In genomic region chr3:42067324-42067723, GRCh38 we compare ENCODE assay signal across 8 cellular contexts. TPM values are rescaled to one million over a fixed set of nuclear protein-coding genes. Genes with fewer than 3 reads are reported as not detected.
A peak's percentile ranks its signal among the peaks of the same experiment; 100 is the strongest.
DNase-seq lines count a peak whose midpoint lies in the region; ATAC-seq lines count a peak whose summit lies in the region.

No MANE protein-coding gene starts in this region.

- H3K27me3 Mint-ChIP-seq in activated T-cell treated with anti-CD3 and anti-CD28 coated beads, Interleukin-2, amount 50 U/mL, for 4 hours (ENCODE audit: low read depth), result no peaks in the 10 kb centered on the region

- DNase-seq in amniotic stem cell (lab: John Stamatoyannopoulos, UW) (peak; percentile 34), lung microvascular endothelial cell (ENCODE audit: low read depth in 2 of 2) (peak; percentile 68 to 80), NCI-H526 treated with DMSO at 0.1 percent for 48 hours (lab: John Stamatoyannopoulos, UW) (no peak), NCI-H1436 treated with DMSO at 0.1 percent for 48 hours (lab: John Stamatoyannopoulos, UW) (no peak)
- no peak for DNase-seq in activated naive CD4-positive, alpha-beta T cell treated with anti-CD3 and anti-CD28 coated beads, Interleukin-2, amount 50 U/mL, for 16 hours
- DNase-seq in activated T-cell treated with anti-CD3 and anti-CD28 coated beads, Interleukin-2, amount 50 U/mL, for 4 hours, result no peak

- ATAC-seq in GM18907 (IDR thresholded peaks at IDR 0.05; ENCODE audit: unreplicated experiment) (peak; percentile 78), HG02981 (IDR thresholded peaks at IDR 0.05; ENCODE audit: unreplicated experiment) (peak; percentile 81)
- no peak for ATAC-seq in activated T-cell treated with anti-CD3 and anti-CD28 coated beads, Interleukin-2, amount 50 U/mL, for 4 hours

- H3K4me1 Mint-ChIP-seq in activated T-cell treated with anti-CD3 and anti-CD28 coated beads, Interleukin-2, amount 50 U/mL, for 4 hours (ENCODE audit: low read depth), result peaks cover 20% of the 10 kb centered on the region

- no peak overlapping the region for H3K4me3 Mint-ChIP-seq in activated T-cell treated with anti-CD3 and anti-CD28 coated beads, Interleukin-2, amount 50 U/mL, for 4 hours

- no peaks in the 10 kb centered on the region for H3K9me3 Mint-ChIP-seq in activated T-cell treated with anti-CD3 and anti-CD28 coated beads, Interleukin-2, amount 50 U/mL, for 4 hours

- H3K36me3 Mint-ChIP-seq in activated T-cell treated with anti-CD3 and anti-CD28 coated beads, Interleukin-2, amount 50 U/mL, for 4 hours (ENCODE audit: insufficient read depth), result no peaks in the 10 kb centered on the region

RNA-seq across cellular contexts. Expression of gene TRAK1, which starts 23.8 kb away (rescaled TPM):
- total RNA-seq in lung microvascular endothelial cell, result 21.2 and 32.0 TPM in 2 replicates
- 10 to 100 TPM; 17.2 to 22.3 (median 22.2) TPM for total RNA-seq in activated T-cell treated with anti-CD3 and anti-CD28 coated beads, Interleukin-2, amount 50 U/mL, for 4 hours

Comparison
In these comparisons a context has a peak if more than half of its experiments do, and no peak if none do; other contexts are left out.
1. ATAC-seq: peak in GM18907 (single experiment) and HG02981 (single experiment); none in activated T-cell treated with anti-CD3 and anti-CD28 coated beads, Interleukin-2, amount 50 U/mL, for 4 hours (0 of 2).
2. DNase-seq: peak in amniotic stem cell (single experiment) and lung microvascular endothelial cell (2 of 2); none in NCI-H526 treated with DMSO at 0.1 percent for 48 hours (single experiment), NCI-H1436 treated with DMSO at 0.1 percent for 48 hours (single experiment), activated naive CD4-positive, alpha-beta T cell treated with anti-CD3 and anti-CD28 coated beads, Interleukin-2, amount 50 U/mL, for 16 hours (single experiment) and activated T-cell treated with anti-CD3 and anti-CD28 coated beads, Interleukin-2, amount 50 U/mL, for 4 hours (single experiment).